8 cellular contexts compared by ENCODE assay signal in genomic region chr2:113603467-113604084, GRCh38. TPM values are rescaled to one million over a fixed set of nuclear protein-coding genes. Genes with fewer than 3 reads are reported as not detected.
DNase-seq lines count a peak whose midpoint lies in the region; ATAC-seq and TF ChIP-seq lines count a peak whose summit lies in the region.
"Not testable (repeated sequence)": the region's sequence is repeated elsewhere in the genome, so short reads cannot be mapped to it uniquely, and the experiment has no call there.

No MANE protein-coding gene starts in this region.

- TF ChIP-seq CTCF in CD8-positive, alpha-beta T cell (IDR thresholded peaks at IDR 0.05); ascending aorta (IDR thresholded peaks at IDR 0.05); natural killer cell (IDR thresholded peaks at IDR 0.05): not testable (repeated sequence)

- H3K36me3 ChIP-seq in CD8-positive, alpha-beta T cell (ENCODE audit: insufficient read depth, low read length); ascending aorta: not testable (repeated sequence)

- H3K4me3 ChIP-seq in CD8-positive, alpha-beta T cell (ENCODE audit: low read depth, low read length): peak overlapping the region; percentile 69
- H3K4me3 ChIP-seq in ascending aorta: peak overlapping the region; percentile 75 to 78

- not testable (repeated sequence) for H3K4me1 ChIP-seq in CD8-positive, alpha-beta T cell (ENCODE audit: insufficient read depth, low read length); ascending aorta

- peak overlapping the region; percentile 60 for H3K27ac ChIP-seq in CD8-positive, alpha-beta T cell (ENCODE audit: low read depth, low read length)
- H3K27ac ChIP-seq in ascending aorta: peak overlapping the region; percentile 86

- not testable (repeated sequence) for H3K9me3 ChIP-seq in CD8-positive, alpha-beta T cell (ENCODE audit: low read length); ascending aorta

- H3K4me3 Mint-ChIP-seq in CD8-positive, alpha-beta T cell: peak overlapping the region; percentile 96
- H3K4me3 Mint-ChIP-seq in T-helper 2 cell treated with Interferon-gamma antibody and Interleukin-4, amounts not matched to agents 5 μg/mL and 100 μg/mL, for 36 hours: peak overlapping the region; percentile 90
- H3K4me3 Mint-ChIP-seq in natural killer cell: peak overlapping the region; percentile 89

- ATAC-seq in CD8-positive, alpha-beta T cell: peak; percentile 96
- peak; percentile 96 for ATAC-seq in GM19468 (IDR thresholded peaks at IDR 0.05; ENCODE audit: extremely low read depth, unreplicated experiment)
- peak; percentile 99 for ATAC-seq in HG03469 (IDR thresholded peaks at IDR 0.05; ENCODE audit: unreplicated experiment)
- peak; percentile 75 to 99 (median 95) for ATAC-seq in natural killer cell

- H3K27ac Mint-ChIP-seq in CD8-positive, alpha-beta T cell: peak overlapping the region; percentile 96
- peak overlapping the region; percentile 92 for H3K27ac Mint-ChIP-seq in T-helper 2 cell treated with Interferon-gamma antibody and Interleukin-4, amounts not matched to agents 5 μg/mL and 100 μg/mL, for 36 hours
- peak overlapping the region; percentile 91 to 94 for H3K27ac Mint-ChIP-seq in natural killer cell

- not testable (repeated sequence) for H3K27me3 ChIP-seq in CD8-positive, alpha-beta T cell (ENCODE audit: insufficient read depth, low read length); ascending aorta

- intact Hi-C loops in CD8-positive, alpha-beta T cell (cut with DNase I, micrococcal nuclease): loop anchor here in 1 of 2 experiments (10.0 kb wide), 1 partner anchor 151 kb away; the partner anchor contains the start of gene SLC35F5
- intact Hi-C loops in ascending aorta (cut with DNase I); natural killer cell (cut with micrococcal nuclease): not testable (repeated sequence)

- POLR2A ChIA-PET in CD8-positive, alpha-beta T cell (lab: Charles Lee): not testable (repeated sequence)

- CTCF ChIA-PET in CD8-positive, alpha-beta T cell (lab: Charles Lee): interaction anchor here (1.2 to 3.4 kb wide), 3 partner anchors 75 to 119 kb away, joined by 3 to 17 read pairs (median 4); no protein-coding TSS in a partner anchor

- DNase-seq in CD8-positive, alpha-beta T cell: peak; percentile 79 to 92 (median 85)
- DNase-seq in T-helper 2 cell treated with Interferon-gamma antibody and Interleukin-4, amounts not matched to agents 5 μg/mL and 100 μg/mL, for 36 hours (ENCODE audit: low spot score): peak; percentile 77
- DNase-seq in ascending aorta (ENCODE audit: low spot score in 2 of 2) (peak; percentile 53 to 95), glomerular endothelial cell (ENCODE audit: extremely low read depth, low read depth, low spot score) (peak; percentile 31), natural killer cell (peak; percentile 89)
- DNase-seq in stimulated activated CD8-positive, alpha-beta memory T cell treated with anti-CD3 and anti-CD28 coated beads, Interleukin-15, amount 100 ng/mL, for 4 hours (ENCODE audit: low read depth in 2 of 2): peak; percentile 78 to 79

- not testable (repeated sequence) for H3K9me3 Mint-ChIP-seq in CD8-positive, alpha-beta T cell; T-helper 2 cell treated with Interferon-gamma antibody and Interleukin-4, amounts not matched to agents 5 μg/mL and 100 μg/mL, for 36 hours; natural killer cell

- not testable (repeated sequence) for H3K36me3 Mint-ChIP-seq in CD8-positive, alpha-beta T cell; T-helper 2 cell treated with Interferon-gamma antibody and Interleukin-4, amounts not matched to agents 5 μg/mL and 100 μg/mL, for 36 hours (ENCODE audit: low read depth); natural killer cell

- H3K27me3 Mint-ChIP-seq in CD8-positive, alpha-beta T cell (ENCODE audit: low read depth); T-helper 2 cell treated with Interferon-gamma antibody and Interleukin-4, amounts not matched to agents 5 μg/mL and 100 μg/mL, for 36 hours (ENCODE audit: low read depth); natural killer cell (ENCODE audit: low read depth in 2 of 2): not testable (repeated sequence)

- H3K4me1 Mint-ChIP-seq in CD8-positive, alpha-beta T cell (ENCODE audit: low read depth); T-helper 2 cell treated with Interferon-gamma antibody and Interleukin-4, amounts not matched to agents 5 μg/mL and 100 μg/mL, for 36 hours (ENCODE audit: low read depth): not testable (repeated sequence)
- H3K4me1 Mint-ChIP-seq in natural killer cell: peaks cover 5 to 10% of the 10 kb centered on the region in 2 donors

RNA-seq across cellular contexts. Expression of gene RABL2A, which starts 23.5 kb away (rescaled TPM):
- 10 to 100 TPM; 11.8 to 13.9 TPM for total RNA-seq in CD8-positive, alpha-beta T cell
- total RNA-seq in ascending aorta (5.5 TPM), glomerular endothelial cell (4.3 and 8.1 TPM in 2 replicates), natural killer cell (10 to 100 TPM; 16.7 to 23.5 (median 22.5) TPM)

Comparison
In these comparisons a context has a peak if more than half of its experiments do, and no peak if none do; other contexts are left out.
1. Peak in every context shown above with its lines: DNase-seq, ATAC-seq, H3K4me3 ChIP-seq and H3K27ac ChIP-seq.
2. DNase-seq: peak in every context shown above with its lines; median percentile 89 in natural killer cell; 85 in CD8-positive, alpha-beta T cell; 78 in stimulated activated CD8-positive, alpha-beta memory T cell treated with anti-CD3 and anti-CD28 coated beads, Interleukin-15, amount 100 ng/mL, for 4 hours; 77 in T-helper 2 cell treated with Interferon-gamma antibody and Interleukin-4, amounts not matched to agents 5 μg/mL and 100 μg/mL, for 36 hours; 74 in ascending aorta; 31 in glomerular endothelial cell.